In the genomic region with DNA sequence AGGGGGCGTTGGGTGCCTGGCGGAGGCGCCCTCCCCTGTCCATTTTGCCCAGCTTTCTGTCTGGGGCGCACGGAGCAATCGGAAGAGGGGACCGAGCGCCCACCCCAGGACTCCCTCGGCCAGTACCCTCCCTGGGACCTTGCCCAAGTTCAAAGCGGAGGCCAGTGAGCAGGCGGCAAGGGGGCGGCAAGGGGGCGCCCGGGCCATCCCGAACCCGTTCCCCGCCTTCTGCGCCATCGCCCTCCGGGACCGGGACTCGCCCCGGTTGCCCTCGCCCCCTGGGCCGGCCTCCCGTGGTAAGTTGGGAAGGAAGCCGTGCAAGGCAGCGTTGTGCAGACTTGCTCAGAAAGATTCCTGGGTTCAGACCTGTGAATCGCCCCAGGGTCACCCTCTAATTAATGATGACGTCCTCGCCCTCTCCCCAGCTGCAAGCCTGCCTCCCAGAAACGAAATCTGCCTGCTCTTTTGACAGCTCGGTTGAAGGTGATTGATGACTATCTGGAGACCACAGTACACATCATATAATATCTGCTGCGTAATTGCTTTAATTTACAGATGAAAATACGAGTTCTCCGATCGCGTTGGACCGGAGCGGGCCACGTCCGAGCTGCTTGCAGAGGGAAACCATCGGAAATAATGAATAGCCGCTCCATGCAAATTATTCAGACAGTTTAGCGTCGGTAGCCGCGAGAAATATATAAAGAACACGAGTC, we compare ENCODE assay signal across 2 cellular contexts.
TF ChIP-seq lines count a peak whose summit lies in the region.

No MANE protein-coding gene starts in this region.

TF ChIP-seq in HCT116, 20 proteins besides CTCF, POLR2A, EP300 and RAD21:
- TF ChIP-seq JUND (IDR thresholded peaks at IDR 0.05) (no peak), EGR1 (IDR thresholded peaks at IDR 0.05; ENCODE audit: low read depth) (0 out of 2 replicates have a peak, but pooled peaks have one; percentile 38), TCF7L2 (IDR thresholded peaks at IDR 0.05; ENCODE audit: borderline replicate concordance, extremely low read depth, insufficient read depth, insufficient read length) (peak; percentile 49)

TF ChIP-seq in endothelial cell of umbilical vein, 7 proteins besides CTCF, POLR2A, EP300 and RAD21:
- no peak for TF ChIP-seq MYC (IDR thresholded peaks at IDR 0.05; ENCODE audit: low read depth, low read length)
- no peak for TF ChIP-seq FOS (IDR thresholded peaks at IDR 0.05; ENCODE audit: borderline replicate concordance, insufficient read depth, low read length)
- peak; percentile 95 for TF ChIP-seq EZH2 (IDR thresholded peaks at IDR 0.05; ENCODE audit: borderline replicate concordance, low read depth, low read length, severe bottlenecking)
TF ChIP-seq in endothelial cell of umbilical vein: peak in this region for 1.
